Comparison of ENCODE assay signal across 24 cellular contexts in the genomic region with DNA sequence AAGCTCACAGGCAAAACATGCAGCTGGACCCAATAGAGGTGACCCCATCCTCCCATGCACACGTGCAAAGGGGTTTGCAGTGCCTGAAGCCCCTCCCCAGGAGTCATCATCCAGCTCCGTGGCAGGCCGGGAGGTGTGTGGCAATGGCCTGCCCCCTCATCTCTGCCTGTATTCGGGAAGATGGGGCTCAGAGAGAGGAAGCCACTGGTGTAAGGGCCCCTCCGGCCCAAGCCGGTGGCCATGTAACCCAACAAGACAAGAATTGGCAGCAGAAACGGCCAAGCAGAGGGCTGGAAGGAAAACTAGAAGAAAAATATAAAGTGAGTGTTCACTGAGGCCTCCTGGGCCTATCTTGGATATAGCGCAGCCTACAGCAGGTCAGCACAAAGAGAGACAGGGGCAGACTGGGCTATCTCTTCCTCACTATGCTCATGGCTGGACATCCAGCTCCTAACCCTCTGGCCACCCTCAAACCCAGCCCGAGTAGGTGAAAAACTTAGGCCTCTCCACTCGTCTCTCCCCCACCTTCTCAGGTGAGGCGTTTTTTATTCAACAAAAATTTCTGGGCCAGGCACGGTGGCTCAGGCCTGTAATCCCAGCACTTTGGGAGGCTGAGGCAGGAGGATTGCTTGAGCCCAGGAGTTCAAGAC.
"Had no signal": no experiment of that assay in that cellular context is flagged by ENCODE, and none has a peak within 500 bp of the region (broad histone marks: within the 10 kb centered on the region; RNA-seq: fewer than 3 reads in every experiment).

No MANE protein-coding gene starts in this region.

- H3K4me3 Mint-ChIP-seq: activated CD8-positive, alpha-beta T cell treated with anti-CD3 and anti-CD28 coated beads, Interleukin-2, amount 10 ng/mL, durations not matched to agents 7 days and 5 days; activated naive CD8-positive, alpha-beta T cell treated with anti-CD3 and anti-CD28 coated beads, Interleukin-2, amount 10 ng/mL, durations not matched to agents 7 days and 5 days; T-helper 1 cell treated with Interleukin-12 subunit alpha and Interleukin-12 subunit beta and Interleukin-4 antibody, amounts not matched to agents 30 μg/mL and 1 μg/mL, for 36 hours; WTC11 had no signal

- DNase-seq: activated CD4-positive, alpha-beta T cell treated with anti-CD3 and anti-CD28 coated beads for 48 hours; activated CD4-positive, alpha-beta T cell treated with anti-CD3 and anti-CD28 coated beads, Interleukin-2, amount 50 U/mL, for 4 hours; activated CD4-positive, CD25-positive, alpha-beta regulatory T cell treated with anti-CD3 and anti-CD28 coated beads, Interleukin-2, amount 50 U/mL, for 72 hours; activated CD8-positive, alpha-beta memory T cell treated with anti-CD3 and anti-CD28 coated beads, Interleukin-2, amount 50 U/mL, for 48 hours; activated CD8-positive, alpha-beta T cell treated with anti-CD3 and anti-CD28 coated beads, Interleukin-2, amount 10 ng/mL, durations not matched to agents 7 days and 5 days; activated naive CD4-positive, alpha-beta T cell treated with anti-CD3 and anti-CD28 coated beads, Interleukin-2, amount 50 U/mL, for 16 hours; activated naive CD8-positive, alpha-beta T cell treated with anti-CD3 and anti-CD28 coated beads, Interleukin-2, amount 10 ng/mL, durations not matched to agents 7 days and 5 days; activated T-cell treated with anti-CD3 and anti-CD28 coated beads, Interleukin-2, amount 50 U/mL, for 1 hour; adrenal gland; anterior cingulate cortex; MG63; MV-4-11; NCI-H1092 treated with DMSO at 0.1 percent for 48 hours; NCI-H1417 treated with DMSO at 0.1 percent for 48 hours; NCI-H1694 treated with DMSO at 0.1 percent for 48 hours; NCI-H2029 treated with DMSO at 0.1 percent for 48 hours; NCI-H345; NCI-H510A; NCI-H69; Peyer's patch; SHP77 had no signal

- H3K27me3 ChIP-seq: adrenal gland, MG63, Peyer's patch had no signal

- H3K36me3 ChIP-seq: adrenal gland, MG63, Peyer's patch had no signal

- H3K4me3 ChIP-seq: adrenal gland, MG63, Peyer's patch had no signal

- H3K9me3 ChIP-seq: adrenal gland, MG63, Peyer's patch had no signal

- H3K27ac ChIP-seq: adrenal gland, KMS-11, Peyer's patch had no signal

- H3K36me3 Mint-ChIP-seq: activated naive CD8-positive, alpha-beta T cell treated with anti-CD3 and anti-CD28 coated beads, Interleukin-2, amount 10 ng/mL, durations not matched to agents 7 days and 5 days; WTC11 had no signal

- H3K4me1 Mint-ChIP-seq: activated naive CD8-positive, alpha-beta T cell treated with anti-CD3 and anti-CD28 coated beads, Interleukin-2, amount 10 ng/mL, durations not matched to agents 7 days and 5 days had no signal

- H3K9ac ChIP-seq: KMS-11 had no signal

- H3K9me3 Mint-ChIP-seq: activated naive CD8-positive, alpha-beta T cell treated with anti-CD3 and anti-CD28 coated beads, Interleukin-2, amount 10 ng/mL, durations not matched to agents 7 days and 5 days; T-helper 1 cell treated with Interleukin-12 subunit alpha and Interleukin-12 subunit beta and Interleukin-4 antibody, amounts not matched to agents 30 μg/mL and 1 μg/mL, for 36 hours; WTC11 had no signal

- H3K27ac Mint-ChIP-seq: activated CD8-positive, alpha-beta T cell treated with anti-CD3 and anti-CD28 coated beads, Interleukin-2, amount 10 ng/mL, durations not matched to agents 7 days and 5 days; activated naive CD8-positive, alpha-beta T cell treated with anti-CD3 and anti-CD28 coated beads, Interleukin-2, amount 10 ng/mL, durations not matched to agents 7 days and 5 days; T-helper 1 cell treated with Interleukin-12 subunit alpha and Interleukin-12 subunit beta and Interleukin-4 antibody, amounts not matched to agents 30 μg/mL and 1 μg/mL, for 36 hours; WTC11 had no signal

- H3K4me2 ChIP-seq: KMS-11 had no signal

- ATAC-seq: activated CD8-positive, alpha-beta T cell treated with anti-CD3 and anti-CD28 coated beads, Interleukin-2, amount 10 ng/mL, durations not matched to agents 7 days and 5 days; WTC11 had no signal
